ENCODE assay signal across 9 cellular contexts in genomic region chr11:96246718-96247540, GRCh38.
DNase-seq lines count a peak whose midpoint lies in the region; ATAC-seq and TF ChIP-seq lines count a peak whose summit lies in the region.
"Had no signal": no experiment of that assay in that cellular context is flagged by ENCODE, and none has a peak within 500 bp of the region (broad histone marks: within the 10 kb centered on the region; RNA-seq: fewer than 3 reads in every experiment).

No MANE protein-coding gene starts in this region.

- H3K9ac ChIP-seq in mesendoderm (ENCODE audit: low read length): no peak overlapping the region
- H3K9ac ChIP-seq: BLaER1 had no signal

- no peak for TF ChIP-seq CTCF in RWPE2 (IDR thresholded peaks at IDR 0.05; ENCODE audit: poor library complexity, severe bottlenecking)
- TF ChIP-seq CTCF in esophagus squamous epithelium (IDR thresholded peaks at IDR 0.05): no peak

- no peak overlapping the region for H3K4me2 ChIP-seq in mesendoderm (ENCODE audit: low read length)
- H3K4me2 ChIP-seq: BLaER1 had no signal

- H4K8ac ChIP-seq in mesendoderm (ENCODE audit: low read depth, low read length): no peak overlapping the region

- H2BK15ac ChIP-seq in mesendoderm (replicated peaks; ENCODE audit: low read depth): no peak overlapping the region

- no peaks in the 10 kb centered on the region for H3K79me2 ChIP-seq in mesendoderm (ENCODE audit: control insufficient read depth, insufficient read depth, low read length)

- no peak overlapping the region for H3K56ac ChIP-seq in mesendoderm (ENCODE audit: low read length)

- H3K4me1 ChIP-seq in RWPE2 (ENCODE audit: insufficient read depth, poor library complexity, severe bottlenecking): peaks cover 22% of the 10 kb centered on the region
- H3K4me1 ChIP-seq in esophagus squamous epithelium: peaks cover 10 to 31% (median 20%) of the 10 kb centered on the region in 3 donors
- no peaks in the 10 kb centered on the region for H3K4me1 ChIP-seq in mesendoderm (ENCODE audit: control insufficient read depth, low read depth, low read length)

- no peak overlapping the region for H3K4me3 Mint-ChIP-seq in stimulated activated memory B cell treated with anti-CD40 and anti-IgM and Interleukin-4, amounts not matched to agents 10 μg/mL and 1 μg/mL and 100 μg/mL, for 72 hours

- WGBS in esophagus squamous epithelium, 2 donors: 24 to 27% methylated on average over 4 of the region's 4 CpGs
- no CpG with 5 or more reads among the region's 4 CpGs for WGBS in mesendoderm (ENCODE audit: extremely low coverage, insufficient coverage, low lambda C conversion rate)

- no peak for TF ChIP-seq POLR2A in esophagus squamous epithelium (IDR thresholded peaks at IDR 0.05)

- no peaks in the 10 kb centered on the region for H3K79me1 ChIP-seq in mesendoderm (ENCODE audit: low read length)

- peaks cover under 1% of the 10 kb centered on the region for H3K9me3 Mint-ChIP-seq in stimulated activated memory B cell treated with anti-CD40 and anti-IgM and Interleukin-4, amounts not matched to agents 10 μg/mL and 1 μg/mL and 100 μg/mL, for 72 hours

- H3K27me3 ChIP-seq in RWPE2 (ENCODE audit: insufficient read depth, poor library complexity, severe bottlenecking) (no peaks in the 10 kb centered on the region), esophagus squamous epithelium (no peaks in the 10 kb centered on the region), mesendoderm (ENCODE audit: insufficient read depth, low read length, poor library complexity) (no peaks in the 10 kb centered on the region)
- H3K27me3 ChIP-seq: BLaER1 had no signal

- H3K9me3 ChIP-seq in RWPE2 (ENCODE audit: severe bottlenecking) (no peaks in the 10 kb centered on the region), esophagus squamous epithelium (no peaks in the 10 kb centered on the region)
- H3K9me3 ChIP-seq: BLaER1 had no signal

- H3K27ac Mint-ChIP-seq in stimulated activated memory B cell treated with anti-CD40 and anti-IgM and Interleukin-4, amounts not matched to agents 10 μg/mL and 1 μg/mL and 100 μg/mL, for 72 hours: peak overlapping the region; percentile 29

- H3K23ac ChIP-seq in mesendoderm (ENCODE audit: low read length): no peak overlapping the region

- DNase-seq in NCI-H446 treated with DMSO at 0.1 percent for 48 hours (lab: John Stamatoyannopoulos, UW) (peak; percentile 33), NCI-H446 (lab: John Stamatoyannopoulos, UW) (no peak), RWPE2 (ENCODE audit: low spot score) (no peak), esophagus squamous epithelium (lab: John Stamatoyannopoulos, UW) (no peak), mesendoderm (no peak), NCI-H146 (lab: John Stamatoyannopoulos, UW) (no peak), DMS 273 treated with DMSO at 0.1 percent for 48 hours (lab: John Stamatoyannopoulos, UW) (no peak)

- H3K27me3 Mint-ChIP-seq in stimulated activated memory B cell treated with anti-CD40 and anti-IgM and Interleukin-4, amounts not matched to agents 10 μg/mL and 1 μg/mL and 100 μg/mL, for 72 hours: no peaks in the 10 kb centered on the region

- H3K27ac ChIP-seq in RWPE2 (ENCODE audit: poor library complexity, severe bottlenecking): peak overlapping the region; percentile 44
- peak overlapping the region in 3 of 4 donors; percentile 5 to 31 (median 30) for H3K27ac ChIP-seq in esophagus squamous epithelium
- no peak overlapping the region for H3K27ac ChIP-seq in mesendoderm (ENCODE audit: low read depth, low read length)
- H3K27ac ChIP-seq: BLaER1 had no signal

- intact Hi-C loops in esophagus squamous epithelium (cut with DNase I): no loop called here

- no peak overlapping the region for H2BK120ac ChIP-seq in mesendoderm (ENCODE audit: low read depth, low read length)

- no peak overlapping the region for H3K18ac ChIP-seq in mesendoderm (ENCODE audit: low read length)

- ATAC-seq in RWPE2 (ENCODE audit: low read depth): peak; percentile 54
- ATAC-seq in stimulated activated memory B cell treated with anti-CD40 and anti-IgM and Interleukin-4, amounts not matched to agents 10 μg/mL and 1 μg/mL and 100 μg/mL, for 72 hours: no peak

- no peak overlapping the region for H2AK5ac ChIP-seq in mesendoderm (ENCODE audit: low read length)

- H3K36me3 ChIP-seq in RWPE2 (ENCODE audit: low read depth) (no peaks in the 10 kb centered on the region), esophagus squamous epithelium (no peaks in the 10 kb centered on the region), mesendoderm (ENCODE audit: control insufficient read depth, insufficient read depth, low read length) (no peaks in the 10 kb centered on the region)
- H3K36me3 ChIP-seq: BLaER1 had no signal

- no peak overlapping the region for H3K4me3 ChIP-seq in RWPE2 (ENCODE audit: severe bottlenecking)
- no peak overlapping the region for H3K4me3 ChIP-seq in esophagus squamous epithelium
- H3K4me3 ChIP-seq in mesendoderm (ENCODE audit: low read length): no peak overlapping the region
- H3K4me3 ChIP-seq: BLaER1 had no signal

- H3K36me3 Mint-ChIP-seq in stimulated activated memory B cell treated with anti-CD40 and anti-IgM and Interleukin-4, amounts not matched to agents 10 μg/mL and 1 μg/mL and 100 μg/mL, for 72 hours: peaks cover 7% of the 10 kb centered on the region

- H3K4me1 Mint-ChIP-seq in stimulated activated memory B cell treated with anti-CD40 and anti-IgM and Interleukin-4, amounts not matched to agents 10 μg/mL and 1 μg/mL and 100 μg/mL, for 72 hours: peaks cover 51% of the 10 kb centered on the region

- no peak overlapping the region for H4K5ac ChIP-seq in mesendoderm (ENCODE audit: low read length)

- no peak overlapping the region for H3K4ac ChIP-seq in mesendoderm (ENCODE audit: low read depth, low read length)

- H2BK5ac ChIP-seq in mesendoderm (ENCODE audit: low read length): no peak overlapping the region
